11 cellular contexts compared by ENCODE assay signal in genomic region chr9:98172604-98173003, GRCh38. TPM values are rescaled to one million over a fixed set of nuclear protein-coding genes. Genes with fewer than 3 reads are reported as not detected.
DNase-seq lines count a peak whose midpoint lies in the region; ATAC-seq and TF ChIP-seq lines count a peak whose summit lies in the region.
"Had no signal": no experiment of that assay in that cellular context is flagged by ENCODE, and none has a peak within 500 bp of the region (broad histone marks: within the 10 kb centered on the region; RNA-seq: fewer than 3 reads in every experiment).

No MANE protein-coding gene starts in this region.

- H3K4me3 Mint-ChIP-seq in CD8-positive, alpha-beta T cell = no peak overlapping the region
- H3K4me3 Mint-ChIP-seq: activated naive CD8-positive, alpha-beta T cell; stimulated activated naive CD8-positive, alpha-beta T cell treated with anti-CD3 and anti-CD28 coated beads, Interleukin-15, Interleukin-2, amounts not matched to agents 100 ng/mL and 50 ng/mL, for 24 hours had no signal

- DNase-seq in HCT116 (ENCODE audit: low read depth, low spot score) (no peak), NCI-H2107 treated with DMSO at 0.1 percent for 48 hours (lab: John Stamatoyannopoulos, UW; ENCODE audit: unreplicated experiment) (peak; percentile 95), WERI-Rb-1 (peak; percentile 71), posterior vena cava (ENCODE audit: low spot score) (peak; percentile 23), erythroblast (lab: John Stamatoyannopoulos, UW) (no peak), vagina (ENCODE audit: extremely low spot score in 2 of 2) (no peak)
- DNase-seq in CD8-positive, alpha-beta T cell = no peak
- DNase-seq: GF-D8 had no signal

- POLR2A ChIA-PET in HCT116 (lab: Charles Lee) = no interaction called here
- POLR2A ChIA-PET in CD8-positive, alpha-beta T cell (lab: Charles Lee) = interaction anchor here (0.6 kb wide), 1 partner anchor 56 kb away, joined by 4 read pairs; no protein-coding TSS in a partner anchor

- intact Hi-C loops in HCT116 (cut with micrococcal nuclease) (no loop called here), posterior vena cava (cut with DNase I) (loop anchor here in 1 of 2 donors (10.0 kb wide), 1 partner anchor 1652 kb away; the partner anchor contains the start of gene NR4A3), vagina (cut with DNase I) (no loop called here)
- intact Hi-C loops in CD8-positive, alpha-beta T cell (cut with DNase I, micrococcal nuclease) = no loop called here

- BruUV-seq in HCT116 (replicated peaks; lab: Mats Ljungman, UMichigan) = no TSS peak

- no peak overlapping the region for H3K27ac ChIP-seq in HCT116 (ENCODE audit: low read depth, low read length)
- H3K27ac ChIP-seq in WERI-Rb-1 = peak overlapping the region; percentile 55
- H3K27ac ChIP-seq in vagina = no peak overlapping the region
- H3K27ac ChIP-seq in CD8-positive, alpha-beta T cell (ENCODE audit: low read depth, low read length) = no peak overlapping the region

- H3K9ac ChIP-seq in HCT116 (ENCODE audit: low read length) = no peak overlapping the region

- ATAC-seq in HCT116 (peak; percentile 56; the same call in 1 of the 2 replicates), HG02642 (IDR thresholded peaks at IDR 0.05; ENCODE audit: poor library complexity, unreplicated experiment) (no peak)
- ATAC-seq in CD8-positive, alpha-beta T cell = no peak

- H3K27ac Mint-ChIP-seq in CD8-positive, alpha-beta T cell = no peak overlapping the region
- H3K27ac Mint-ChIP-seq: activated naive CD8-positive, alpha-beta T cell; stimulated activated naive CD8-positive, alpha-beta T cell treated with anti-CD3 and anti-CD28 coated beads, Interleukin-15, Interleukin-2, amounts not matched to agents 100 ng/mL and 50 ng/mL, for 24 hours had no signal

- H3K9me3 Mint-ChIP-seq in CD8-positive, alpha-beta T cell = no peaks in the 10 kb centered on the region
- H3K9me3 Mint-ChIP-seq: stimulated activated naive CD8-positive, alpha-beta T cell treated with anti-CD3 and anti-CD28 coated beads, Interleukin-15, Interleukin-2, amounts not matched to agents 100 ng/mL and 50 ng/mL, for 24 hours had no signal

- H3K36me3 Mint-ChIP-seq in CD8-positive, alpha-beta T cell = peaks cover 8% of the 10 kb centered on the region
- H3K36me3 Mint-ChIP-seq: activated naive CD8-positive, alpha-beta T cell had no signal

- no peaks in the 10 kb centered on the region for H3K9me2 ChIP-seq in HCT116 (ENCODE audit: insufficient read depth)

- H3K4me2 ChIP-seq in HCT116 (ENCODE audit: low read length) = peak overlapping the region; percentile 39

- no peaks in the 10 kb centered on the region for H3K27me3 ChIP-seq in HCT116 (ENCODE audit: insufficient read depth, low read length)
- no peaks in the 10 kb centered on the region for H3K27me3 ChIP-seq in WERI-Rb-1 (ENCODE audit: insufficient read depth, low read depth, severe bottlenecking)
- H3K27me3 ChIP-seq in vagina = no peaks in the 10 kb centered on the region
- H3K27me3 ChIP-seq in CD8-positive, alpha-beta T cell (ENCODE audit: insufficient read depth, low read length) = no peaks in the 10 kb centered on the region

- no peaks in the 10 kb centered on the region for H4K20me1 ChIP-seq in HCT116 (ENCODE audit: insufficient read depth)

- peaks cover 59% of the 10 kb centered on the region for H3K4me1 Mint-ChIP-seq in CD8-positive, alpha-beta T cell (ENCODE audit: low read depth)

- no peaks in the 10 kb centered on the region for H3K27me3 Mint-ChIP-seq in CD8-positive, alpha-beta T cell (ENCODE audit: low read depth)
- H3K27me3 Mint-ChIP-seq: activated naive CD8-positive, alpha-beta T cell; stimulated activated naive CD8-positive, alpha-beta T cell treated with anti-CD3 and anti-CD28 coated beads, Interleukin-15, Interleukin-2, amounts not matched to agents 100 ng/mL and 50 ng/mL, for 24 hours had no signal

- TF ChIP-seq CTCF in HCT116 (IDR thresholded peaks at IDR 0.05 in 2 of 3, conservative IDR thresholded peaks at IDR 0.05 in 1 of 3; ENCODE audit: borderline replicate concordance in 1 of 3, insufficient read depth in 1 of 3, low read depth in 2 of 3, low read length in 2 of 3) (no peak), WERI-Rb-1 (IDR thresholded peaks at IDR 0.05; ENCODE audit: low read depth, low read length) (no peak), vagina (IDR thresholded peaks at IDR 0.05) (no peak)
- TF ChIP-seq CTCF in CD8-positive, alpha-beta T cell (IDR thresholded peaks at IDR 0.05) = no peak

- no peak overlapping the region for H2AFZ ChIP-seq in HCT116 (ENCODE audit: low read depth, low read length, poor library complexity, severe bottlenecking)

- H3K79me2 ChIP-seq in HCT116 (ENCODE audit: insufficient read depth, low read length) = no peaks in the 10 kb centered on the region

- H3K4me1 ChIP-seq in HCT116 (ENCODE audit: control insufficient read depth in 1 of 2, insufficient read depth in 2 of 2, low read length in 2 of 2) (peaks cover 11 to 23% of the 10 kb centered on the region in 2 experiments), vagina (peaks cover 9% of the 10 kb centered on the region)
- peaks cover 18% of the 10 kb centered on the region for H3K4me1 ChIP-seq in CD8-positive, alpha-beta T cell (ENCODE audit: insufficient read depth, low read length)

- no peaks in the 10 kb centered on the region for H3K9me3 ChIP-seq in HCT116 (ENCODE audit: control insufficient read depth in 1 of 2, insufficient read depth in 1 of 2, low read depth in 1 of 2, low read length in 2 of 2)
- H3K9me3 ChIP-seq in WERI-Rb-1 (ENCODE audit: severe bottlenecking) = no peaks in the 10 kb centered on the region
- no peaks in the 10 kb centered on the region for H3K9me3 ChIP-seq in vagina
- H3K9me3 ChIP-seq in CD8-positive, alpha-beta T cell (ENCODE audit: low read length) = no peaks in the 10 kb centered on the region

- RAD21 ChIA-PET in HCT116 (lab: Charles Lee; ENCODE audit: low non-redundant PET in 1 of 2, low total read pairs in 2 of 2, uncharacterized antibody in 2 of 2, unreplicated experiment in 2 of 2) = no interaction called here

- no peak overlapping the region for H3K4me3 ChIP-seq in HCT116 (replicated peaks in 1 of 2; ENCODE audit: low read depth in 1 of 2, low read length in 2 of 2)
- H3K4me3 ChIP-seq in WERI-Rb-1 (ENCODE audit: low read depth, low read length) = no peak overlapping the region
- H3K4me3 ChIP-seq in vagina = no peak overlapping the region
- H3K4me3 ChIP-seq in CD8-positive, alpha-beta T cell (ENCODE audit: low read depth, low read length) = no peak overlapping the region

- TF ChIP-seq POLR2A in HCT116 (IDR thresholded peaks at IDR 0.05; ENCODE audit: borderline replicate concordance, extremely low read depth, insufficient read depth, insufficient read length) (no peak), erythroblast (IDR thresholded peaks at IDR 0.05; ENCODE audit: low read length) (no peak), vagina (IDR thresholded peaks at IDR 0.05) (no peak)

- H3K36me3 ChIP-seq in HCT116 (ENCODE audit: control insufficient read depth in 1 of 2, insufficient read depth in 2 of 2, low read length in 2 of 2) (no peaks in the 10 kb centered on the region), WERI-Rb-1 (no peaks in the 10 kb centered on the region; the same call in none of the 2 replicates), vagina (no peaks in the 10 kb centered on the region)
- no peaks in the 10 kb centered on the region for H3K36me3 ChIP-seq in CD8-positive, alpha-beta T cell (ENCODE audit: insufficient read depth, low read length)

- CTCF ChIA-PET in HCT116 (lab: Charles Lee) = no interaction called here
- CTCF ChIA-PET in CD8-positive, alpha-beta T cell (lab: Charles Lee) = no interaction called here

- TF ChIP-seq RAD21 in HCT116 (IDR thresholded peaks at IDR 0.05; ENCODE audit: low read depth) = no peak

TF ChIP-seq in HCT116, 20 proteins besides CTCF, POLR2A, EP300 and RAD21:
- no peak for TF ChIP-seq POLR2AphosphoS5 (IDR thresholded peaks at IDR 0.05; ENCODE audit: low read depth, low read length)
- TF ChIP-seq EZH2 (IDR thresholded peaks at IDR 0.05) = no peak
- TF ChIP-seq ATF3 (IDR thresholded peaks at IDR 0.05) = no peak
- TF ChIP-seq TCF7L2 (IDR thresholded peaks at IDR 0.05; ENCODE audit: borderline replicate concordance, extremely low read depth, insufficient read depth, insufficient read length) = no peak
- no peak for TF ChIP-seq FOSL1 (IDR thresholded peaks at IDR 0.05; ENCODE audit: low read depth)
- no peak for TF ChIP-seq SRF (IDR thresholded peaks at IDR 0.05; ENCODE audit: low read depth)
- no peak for TF ChIP-seq JUND (IDR thresholded peaks at IDR 0.05)
- TF ChIP-seq CEBPB (IDR thresholded peaks at IDR 0.05; ENCODE audit: low read depth) = no peak
- no peak for TF ChIP-seq CBX3 (IDR thresholded peaks at IDR 0.05; ENCODE audit: low read depth)
- no peak for TF ChIP-seq SP1 (IDR thresholded peaks at IDR 0.05; ENCODE audit: low read depth)

RNA-seq across cellular contexts. Expression of gene CORO2A, which starts 19.8 kb away (rescaled TPM):
- total RNA-seq in HCT116 (2021; ENCODE audit: unreplicated experiment) (5.7 TPM), posterior vena cava (1 to 10 TPM in 1 of 2 donors, under 1 TPM in 1; 0.95 to 1.2 TPM), vagina (17.4 TPM)
- polyA plus RNA-seq in HCT116 (2012) = 6.3 and 6.9 TPM in 2 replicates
- 1 to 10 TPM; 6.4 to 6.7 TPM for total RNA-seq in CD8-positive, alpha-beta T cell

RNA-seq across cellular contexts. Expression of gene TRIM14, which starts 53.6 kb away (rescaled TPM):
- total RNA-seq in HCT116 (2021; ENCODE audit: unreplicated experiment) = 24.4 TPM
- polyA plus RNA-seq in HCT116 (2012) = 9.4 and 11.2 TPM in 2 replicates
- 10 to 100 TPM in 1 of 2 donors, 1 to 10 TPM in 1; 4.9 to 11.8 TPM for total RNA-seq in posterior vena cava
- 25.8 TPM for total RNA-seq in vagina
- 10 to 100 TPM; 22.6 to 23.5 TPM for total RNA-seq in CD8-positive, alpha-beta T cell

Comparison
In these comparisons a context has a peak if more than half of its experiments do, and no peak if none do; other contexts are left out.
1. DNase-seq: peak in NCI-H2107 treated with DMSO at 0.1 percent for 48 hours (single experiment), WERI-Rb-1 (single experiment) and posterior vena cava (single experiment); none in HCT116 (single experiment), erythroblast (0 of 2), vagina (0 of 2) and CD8-positive, alpha-beta T cell (0 of 7).